9 cellular contexts compared by ENCODE assay signal in the genomic region with DNA sequence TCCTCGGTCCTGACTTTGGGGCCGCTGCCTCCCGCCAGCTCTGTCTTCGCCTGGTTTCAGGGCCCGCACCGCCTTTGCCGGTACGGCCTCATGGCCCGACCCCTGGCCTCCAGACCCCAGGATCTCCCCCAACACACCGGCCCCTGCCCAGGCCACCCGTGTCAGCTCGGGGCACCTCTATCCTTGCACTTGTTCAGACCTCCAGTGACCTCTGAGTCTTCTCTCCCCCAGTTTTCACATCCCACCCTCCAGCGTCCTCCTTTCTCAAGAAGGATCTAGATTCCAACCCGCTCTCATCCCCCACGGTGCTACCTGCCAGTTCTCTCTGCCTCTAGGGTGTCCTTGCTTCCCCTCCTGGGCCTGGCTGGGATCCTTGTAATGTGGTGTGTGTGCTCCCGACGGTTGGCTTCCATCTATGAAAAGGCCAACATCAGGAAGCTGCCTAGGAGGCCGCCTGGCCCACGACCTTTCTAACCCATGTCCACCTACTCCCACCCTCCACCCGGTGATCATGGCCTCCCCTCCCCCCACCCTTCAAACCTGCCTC.
DNase-seq lines count a peak whose midpoint lies in the region; ATAC-seq and TF ChIP-seq lines count a peak whose summit lies in the region.
"Had no signal": no experiment of that assay in that cellular context is flagged by ENCODE, and none has a peak within 500 bp of the region (broad histone marks: within the 10 kb centered on the region; RNA-seq: fewer than 3 reads in every experiment).

No MANE protein-coding gene starts in this region.

- H4K20me1 ChIP-seq in osteoblast (ENCODE audit: insufficient read depth, low read length), result no peaks in the 10 kb centered on the region

- no peaks in the 10 kb centered on the region for H3K79me2 ChIP-seq in osteoblast (ENCODE audit: insufficient read depth, low read length)

- no peak overlapping the region for H3K27ac Mint-ChIP-seq in endothelial cell (ENCODE audit: unreplicated experiment)

- TF ChIP-seq CTCF in BJ (IDR thresholded peaks at IDR 0.05; ENCODE audit: insufficient read depth, low read depth, low read length) (no peak), Panc1 (IDR thresholded peaks at IDR 0.05) (no peak), endothelial cell (IDR thresholded peaks at IDR 0.05; ENCODE audit: unreplicated experiment) (no peak), osteoblast (IDR thresholded peaks at IDR 0.05; ENCODE audit: extremely low read depth, low read depth, low read length) (no peak)

- H3K27ac ChIP-seq in Panc1 (ENCODE audit: low read length) (peak overlapping the region; percentile 92), osteoblast (ENCODE audit: low read depth, low read length) (no peak overlapping the region)

- H3K4me3 ChIP-seq in BJ (ENCODE audit: low read depth, low read length), result peak overlapping the region; percentile 63
- peak overlapping the region; percentile 50 to 62 for H3K4me3 ChIP-seq in Panc1 (ENCODE audit: low read depth in 2 of 2, low read length in 2 of 2)
- H3K4me3 ChIP-seq in osteoblast (ENCODE audit: insufficient read depth, low read length), result peak overlapping the region; percentile 71

- in situ Hi-C loops in Panc1 (cut with HindIII; ENCODE audit: low pct_unique_long_range_greater_than_20kb, low sequenced_read_pairs), result no loop called here

- H3K27me3 ChIP-seq in BJ (ENCODE audit: control insufficient read depth, insufficient read depth, low read length), result no peaks in the 10 kb centered on the region
- H3K27me3 ChIP-seq in Panc1 (ENCODE audit: control insufficient read depth, insufficient read depth, low read length), result no peaks in the 10 kb centered on the region
- H3K27me3 ChIP-seq in osteoblast (ENCODE audit: insufficient read depth, low read length), result no peaks in the 10 kb centered on the region

- intact Hi-C loops in Panc1 (cut with micrococcal nuclease; ENCODE audit: unreplicated experiment), result loop anchor here (10.0 kb wide), 1 partner anchor 308 kb away; a partner anchor contains a TSS

- H3K36me3 Mint-ChIP-seq in endothelial cell (ENCODE audit: low read depth, unreplicated experiment), result no peaks in the 10 kb centered on the region

- ATAC-seq in Panc1 (peak; percentile 3; the same call in 1 of the 2 replicates), left lobe of liver (no peak), HG02981 (IDR thresholded peaks at IDR 0.05; ENCODE audit: unreplicated experiment) (no peak)

- H3K9me3 Mint-ChIP-seq in endothelial cell (ENCODE audit: unreplicated experiment), result no peaks in the 10 kb centered on the region

- peaks cover 10% of the 10 kb centered on the region for H3K4me1 Mint-ChIP-seq in endothelial cell (ENCODE audit: unreplicated experiment)

- POLR2A ChIA-PET in BJ (lab: Charles Lee) (no interaction called here), Panc1 (lab: Charles Lee) (interaction anchor here (0.6 kb wide), 2 partner anchors 27 to 480 kb away, joined by 3 to 7 read pairs; no protein-coding TSS in a partner anchor)

- peak overlapping the region; percentile 89 for H3K4me3 Mint-ChIP-seq in endothelial cell (ENCODE audit: unreplicated experiment)

- H3K27me3 Mint-ChIP-seq in endothelial cell (ENCODE audit: unreplicated experiment), result peaks cover 1% of the 10 kb centered on the region

- H2AFZ ChIP-seq in osteoblast (ENCODE audit: low read length), result peak overlapping the region; percentile 93

- CTCF ChIA-PET in BJ (lab: Yijun Ruan, JAX), result interaction anchor here (1.1 kb wide), 1 partner anchor 508 kb away, joined by 3 read pairs; no protein-coding TSS in a partner anchor
- CTCF ChIA-PET in Panc1 (lab: Charles Lee), result interaction anchor here (0.5 to 1.3 kb wide), 5 partner anchors 38 to 1028 kb away, joined by 3 to 7 read pairs (median 3); no protein-coding TSS in a partner anchor

- peak overlapping the region; percentile 92 for H3K4me2 ChIP-seq in osteoblast (ENCODE audit: insufficient read depth, low read length)

- H3K4me1 ChIP-seq in Panc1 (ENCODE audit: control insufficient read depth, insufficient read depth, low read length) (peaks cover 21% of the 10 kb centered on the region), osteoblast (ENCODE audit: insufficient read depth, low read length) (peaks cover 2% of the 10 kb centered on the region)

- H3K36me3 ChIP-seq in BJ (ENCODE audit: control insufficient read depth, insufficient read depth, low read length) (no peaks in the 10 kb centered on the region), Panc1 (ENCODE audit: control insufficient read depth, insufficient read depth, low read length) (no peaks in the 10 kb centered on the region), osteoblast (ENCODE audit: insufficient read depth, low read length) (no peaks in the 10 kb centered on the region)

- H3K9me3 ChIP-seq in Panc1 (ENCODE audit: control insufficient read depth, insufficient read depth, low read depth, low read length) (no peaks in the 10 kb centered on the region), osteoblast (ENCODE audit: low read depth, low read length) (no peaks in the 10 kb centered on the region)

- no TSS peak for BruUV-seq in Panc1 (replicated peaks; lab: Mats Ljungman, UMichigan)

- no peak for DNase-seq in BJ (ENCODE audit: low read depth)
- no peak for DNase-seq in Panc1 (ENCODE audit: low read depth, low spot score)
- no peak for DNase-seq in endothelial cell (ENCODE audit: low spot score)
- DNase-seq in osteoblast (ENCODE audit: insufficient read length, low spot score, missing footprints), result no peak
- DNase-seq in left lobe of liver (ENCODE audit: low spot score), result no peak
- DNase-seq in amygdala (lab: John Stamatoyannopoulos, UW), result no peak
- DNase-seq in NCI-H2171 (lab: John Stamatoyannopoulos, UW), result no peak
- DNase-seq: stimulated activated naive CD4-positive, alpha-beta T cell treated with Interleukin-2 at 50 U/mL for 16 hours had no signal
